In the genomic region with DNA sequence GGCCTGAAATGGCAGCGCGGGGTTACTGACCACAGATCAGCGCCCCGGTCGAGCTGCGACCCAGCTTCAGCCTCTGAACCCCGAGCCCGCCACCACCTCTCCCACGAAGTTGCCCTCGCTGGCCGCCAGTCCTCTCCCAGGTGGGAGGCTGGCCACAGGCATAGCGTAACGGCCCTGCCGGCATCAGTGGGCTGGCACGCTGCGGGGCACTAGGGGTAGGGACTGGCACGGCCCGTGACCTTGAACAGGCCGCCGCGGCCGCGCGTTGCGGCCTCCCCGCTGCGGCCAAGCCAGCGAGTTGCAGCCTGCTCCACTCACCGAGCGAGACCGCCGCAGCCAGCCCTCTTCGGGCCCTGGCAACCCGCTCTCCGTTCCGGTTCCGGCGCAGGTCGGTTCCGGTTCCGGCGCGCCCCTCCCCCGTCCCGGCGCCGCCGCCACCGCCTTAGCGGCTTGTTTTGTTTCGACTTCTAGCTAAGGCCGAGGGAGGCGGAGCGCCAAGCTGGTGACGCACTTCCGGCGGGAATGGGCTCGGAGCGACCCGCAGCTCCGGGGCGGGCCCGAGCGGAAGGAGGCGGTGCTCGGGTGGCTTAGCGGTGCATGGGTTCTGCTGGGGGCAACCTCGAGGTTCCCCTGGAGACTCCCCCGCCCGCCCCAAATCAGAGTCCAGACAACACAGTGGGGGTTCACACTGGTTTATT, we compare ENCODE assay signal across 1 cellular context.
TF ChIP-seq lines count a peak whose summit lies in the region.

A gene with protein sequence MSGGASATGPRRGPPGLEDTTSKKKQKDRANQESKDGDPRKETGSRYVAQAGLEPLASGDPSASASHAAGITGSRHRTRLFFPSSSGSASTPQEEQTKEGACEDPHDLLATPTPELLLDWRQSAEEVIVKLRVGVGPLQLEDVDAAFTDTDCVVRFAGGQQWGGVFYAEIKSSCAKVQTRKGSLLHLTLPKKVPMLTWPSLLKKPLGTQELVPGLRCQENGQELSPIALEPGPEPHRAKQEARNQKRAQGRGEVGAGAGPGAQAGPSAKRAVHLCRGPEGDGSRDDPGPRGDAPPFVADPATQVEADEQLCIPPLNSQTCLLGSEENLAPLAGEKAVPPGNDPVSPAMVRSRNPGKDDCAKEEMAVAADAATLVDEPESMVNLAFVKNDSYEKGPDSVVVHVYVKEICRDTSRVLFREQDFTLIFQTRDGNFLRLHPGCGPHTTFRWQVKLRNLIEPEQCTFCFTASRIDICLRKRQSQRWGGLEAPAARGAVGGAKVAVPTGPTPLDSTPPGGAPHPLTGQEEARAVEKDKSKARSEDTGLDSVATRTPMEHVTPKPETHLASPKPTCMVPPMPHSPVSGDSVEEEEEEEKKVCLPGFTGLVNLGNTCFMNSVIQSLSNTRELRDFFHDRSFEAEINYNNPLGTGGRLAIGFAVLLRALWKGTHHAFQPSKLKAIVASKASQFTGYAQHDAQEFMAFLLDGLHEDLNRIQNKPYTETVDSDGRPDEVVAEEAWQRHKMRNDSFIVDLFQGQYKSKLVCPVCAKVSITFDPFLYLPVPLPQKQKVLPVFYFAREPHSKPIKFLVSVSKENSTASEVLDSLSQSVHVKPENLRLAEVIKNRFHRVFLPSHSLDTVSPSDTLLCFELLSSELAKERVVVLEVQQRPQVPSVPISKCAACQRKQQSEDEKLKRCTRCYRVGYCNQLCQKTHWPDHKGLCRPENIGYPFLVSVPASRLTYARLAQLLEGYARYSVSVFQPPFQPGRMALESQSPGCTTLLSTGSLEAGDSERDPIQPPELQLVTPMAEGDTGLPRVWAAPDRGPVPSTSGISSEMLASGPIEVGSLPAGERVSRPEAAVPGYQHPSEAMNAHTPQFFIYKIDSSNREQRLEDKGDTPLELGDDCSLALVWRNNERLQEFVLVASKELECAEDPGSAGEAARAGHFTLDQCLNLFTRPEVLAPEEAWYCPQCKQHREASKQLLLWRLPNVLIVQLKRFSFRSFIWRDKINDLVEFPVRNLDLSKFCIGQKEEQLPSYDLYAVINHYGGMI (N-terminal part only) (minus strand): TSS at position 386 of the 698 bp plus-strand sequence. CDS start 1,678 bp downstream, outside the sequence.

TF ChIP-seq in GM23338, 12 proteins besides CTCF, POLR2A, EP300 and RAD21 (continued from another document):
- TF ChIP-seq, protein P1, sequence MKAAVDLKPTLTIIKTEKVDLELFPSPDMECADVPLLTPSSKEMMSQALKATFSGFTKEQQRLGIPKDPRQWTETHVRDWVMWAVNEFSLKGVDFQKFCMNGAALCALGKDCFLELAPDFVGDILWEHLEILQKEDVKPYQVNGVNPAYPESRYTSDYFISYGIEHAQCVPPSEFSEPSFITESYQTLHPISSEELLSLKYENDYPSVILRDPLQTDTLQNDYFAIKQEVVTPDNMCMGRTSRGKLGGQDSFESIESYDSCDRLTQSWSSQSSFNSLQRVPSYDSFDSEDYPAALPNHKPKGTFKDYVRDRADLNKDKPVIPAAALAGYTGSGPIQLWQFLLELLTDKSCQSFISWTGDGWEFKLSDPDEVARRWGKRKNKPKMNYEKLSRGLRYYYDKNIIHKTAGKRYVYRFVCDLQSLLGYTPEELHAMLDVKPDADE (IDR thresholded peaks at IDR 0.05) = peak; percentile 64
- TF ChIP-seq STAT1 (IDR thresholded peaks at IDR 0.05; ENCODE audit: unreplicated experiment) = no peak
